In genomic region chr10:119222531-119222930, GRCh38 we compare ENCODE assay signal across 2 cellular contexts.
TF ChIP-seq lines count a peak whose summit lies in the region.

No MANE protein-coding gene starts in this region.

TF ChIP-seq in HEK293, 187 proteins besides CTCF, POLR2A, EP300 and RAD21 (continued from another document):
- TF ChIP-seq OSR2 (tag by site-specific recombination; IDR thresholded peaks at IDR 0.05), result no peak
TF ChIP-seq in HEK293: peak in this region for 5.

TF ChIP-seq in HepG2, 621 proteins besides CTCF, POLR2A, EP300 and RAD21 (continued from another document and continues in another):
- TF ChIP-seq ZNF687 (CRISPR knock-in tag; IDR thresholded peaks at IDR 0.05) (peak; percentile 69), ZBTB7B (CRISPR knock-in tag; IDR thresholded peaks at IDR 0.05) (0 out of 2 replicates have a peak, but pooled peaks have one; percentile 42), KLF12 (CRISPR knock-in tag; IDR thresholded peaks at IDR 0.05; ENCODE audit: borderline replicate concordance) (no peak), ARID5B (CRISPR knock-in tag; IDR thresholded peaks at IDR 0.05) (peak; percentile 67), SP5 (CRISPR knock-in tag; IDR thresholded peaks at IDR 0.05; ENCODE audit: borderline replicate concordance, low read depth) (0 out of 2 replicates have a peak, but pooled peaks have one; percentile 38), ZNF512 (CRISPR knock-in tag; IDR thresholded peaks at IDR 0.05) (no peak), HOXA3 (CRISPR knock-in tag; IDR thresholded peaks at IDR 0.05) (no peak), GPBP1L1 (CRISPR knock-in tag; IDR thresholded peaks at IDR 0.05) (no peak), ATRX (CRISPR knock-in tag; IDR thresholded peaks at IDR 0.05; ENCODE audit: borderline replicate concordance) (no peak), SALL2 (CRISPR knock-in tag; IDR thresholded peaks at IDR 0.05) (no peak), ZBTB20 (CRISPR knock-in tag; IDR thresholded peaks at IDR 0.05; ENCODE audit: borderline replicate concordance, low read depth) (0 out of 2 replicates have a peak, but pooled peaks have one; percentile 55), FOXP4 (CRISPR knock-in tag; IDR thresholded peaks at IDR 0.05) (peak; percentile 59), TEAD3 (CRISPR knock-in tag; optimal IDR thresholded peaks at IDR 0.05; ENCODE audit: borderline replicate concordance) (peak; percentile 16), DNMT3B (CRISPR knock-in tag; conservative IDR thresholded peaks at IDR 0.05) (0 out of 2 replicates have a peak, but pooled peaks have one; percentile 54), ZSCAN22 (CRISPR knock-in tag; IDR thresholded peaks at IDR 0.05) (no peak), FOXP1 (IDR thresholded peaks at IDR 0.05) (no peak), FOXP1 (CRISPR knock-in tag; IDR thresholded peaks at IDR 0.05) (0 out of 2 replicates have a peak, but pooled peaks have one; percentile 18), ZNF501 (CRISPR knock-in tag; IDR thresholded peaks at IDR 0.05) (peak; percentile 68), SRF (IDR thresholded peaks at IDR 0.05; ENCODE audit: low read depth, low read length) (no peak), HDAC1 (CRISPR knock-in tag; IDR thresholded peaks at IDR 0.05) (no peak), PAXIP1 (CRISPR knock-in tag; conservative IDR thresholded peaks at IDR 0.05) (peak; percentile 63; the same call in 1 of the 2 replicates), HNF4A (CRISPR knock-in tag; IDR thresholded peaks at IDR 0.05) (peak; percentile 67), ZNF318 (CRISPR knock-in tag; IDR thresholded peaks at IDR 0.05) (no peak), REL (CRISPR knock-in tag; conservative IDR thresholded peaks at IDR 0.05) (no peak), ZEB1 (IDR thresholded peaks at IDR 0.05; ENCODE audit: insufficient replicate concordance, low read depth) (peak; percentile 41)
